In genomic region chr7:101922631-101923275, GRCh38 we compare ENCODE assay signal across 1 cellular context.
TF ChIP-seq lines count a peak whose summit lies in the region.

No MANE protein-coding gene starts in this region.

TF ChIP-seq in HepG2, 621 proteins besides CTCF, POLR2A, EP300 and RAD21 (continued from another document):
- no peak for TF ChIP-seq ZNF281 (CRISPR knock-in tag; IDR thresholded peaks at IDR 0.05; ENCODE audit: borderline replicate concordance)
